In genomic region chr1:148522072-148522471, GRCh38 we compare ENCODE assay signal across 1 cellular context.
TF ChIP-seq lines count a peak whose summit lies in the region.
"Not testable (repeated sequence)": the region's sequence is repeated elsewhere in the genome, so short reads cannot be mapped to it uniquely, and the experiment has no call there.

No MANE protein-coding gene starts in this region.

TF ChIP-seq in K562, 482 proteins besides CTCF, POLR2A, EP300 and RAD21 (continued from another document):
- TF ChIP-seq ZBTB40 (IDR thresholded peaks at IDR 0.05) (peak; percentile 86), CREB3 (tag; conservative IDR thresholded peaks at IDR 0.05; ENCODE audit: low read depth) (0 out of 2 replicates have a peak, but pooled peaks have one; percentile 26), CREB1 (CRISPR knock-in tag; IDR thresholded peaks at IDR 0.05) (peak; percentile 80), SPI1 (IDR thresholded peaks at IDR 0.05; ENCODE audit: borderline replicate concordance, low read depth, low read length) (peak; percentile 57; the same call in 1 of the 2 replicates), NFRKB (IDR thresholded peaks at IDR 0.05; ENCODE audit: low read depth) (peak; percentile 47), GABPA (tag; conservative IDR thresholded peaks at IDR 0.05; ENCODE audit: low read depth) (peak; percentile 76), ELF4 (CRISPR knock-in tag; IDR thresholded peaks at IDR 0.05) (0 out of 2 replicates have a peak, but pooled peaks have one; percentile 10), ZNF584 (CRISPR knock-in tag; IDR thresholded peaks at IDR 0.05; ENCODE audit: low read depth) (0 out of 2 replicates have a peak, but pooled peaks have one; percentile 6)
- not testable (repeated sequence) for TF ChIP-seq ZBTB40 (CRISPR knock-in tag; IDR thresholded peaks at IDR 0.05); CREB1 (IDR thresholded peaks at IDR 0.05)
